ENCODE assay signal across 1 cellular context in genomic region chr2:164792316-164793127, GRCh38.
TF ChIP-seq lines count a peak whose summit lies in the region.

No MANE protein-coding gene starts in this region.

TF ChIP-seq in HepG2, 621 proteins besides CTCF, POLR2A, EP300 and RAD21 (continued from another document):
- TF ChIP-seq ZNF660 (CRISPR knock-in tag; IDR thresholded peaks at IDR 0.05; ENCODE audit: borderline replicate concordance, low read depth), result no peak
- TF ChIP-seq, protein P1, sequence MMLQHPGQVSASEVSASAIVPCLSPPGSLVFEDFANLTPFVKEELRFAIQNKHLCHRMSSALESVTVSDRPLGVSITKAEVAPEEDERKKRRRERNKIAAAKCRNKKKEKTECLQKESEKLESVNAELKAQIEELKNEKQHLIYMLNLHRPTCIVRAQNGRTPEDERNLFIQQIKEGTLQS (CRISPR knock-in tag; IDR thresholded peaks at IDR 0.05), result no peak
- TF ChIP-seq YEATS4 (CRISPR knock-in tag; IDR thresholded peaks at IDR 0.05; ENCODE audit: borderline replicate concordance), result no peak
- no peak for TF ChIP-seq ZNF329 (CRISPR knock-in tag; IDR thresholded peaks at IDR 0.05; ENCODE audit: low read depth)
- TF ChIP-seq ZSCAN21 (CRISPR knock-in tag; IDR thresholded peaks at IDR 0.05; ENCODE audit: borderline replicate concordance), result no peak
- TF ChIP-seq ERF (CRISPR knock-in tag; IDR thresholded peaks at IDR 0.05), result no peak
- TF ChIP-seq SIN3A (IDR thresholded peaks at IDR 0.05; ENCODE audit: borderline replicate concordance, low read depth, low read length), result no peak
- TF ChIP-seq KAT8 (CRISPR knock-in tag; IDR thresholded peaks at IDR 0.05), result no peak
- peak; percentile 81 for TF ChIP-seq ZNF121 (CRISPR knock-in tag; IDR thresholded peaks at IDR 0.05)
- no peak for TF ChIP-seq GTF3A (CRISPR knock-in tag; conservative IDR thresholded peaks at IDR 0.05)
- peak; percentile 68 to 82 for TF ChIP-seq MAFK (conservative IDR thresholded peaks at IDR 0.05 in 1 of 2, IDR thresholded peaks at IDR 0.05 in 1 of 2; ENCODE audit: low read length in 2 of 2)
- TF ChIP-seq BRD4 (CRISPR knock-in tag; IDR thresholded peaks at IDR 0.05), result no peak
- TF ChIP-seq DMAP1 (CRISPR knock-in tag; IDR thresholded peaks at IDR 0.05), result no peak
- TF ChIP-seq, protein P2, sequence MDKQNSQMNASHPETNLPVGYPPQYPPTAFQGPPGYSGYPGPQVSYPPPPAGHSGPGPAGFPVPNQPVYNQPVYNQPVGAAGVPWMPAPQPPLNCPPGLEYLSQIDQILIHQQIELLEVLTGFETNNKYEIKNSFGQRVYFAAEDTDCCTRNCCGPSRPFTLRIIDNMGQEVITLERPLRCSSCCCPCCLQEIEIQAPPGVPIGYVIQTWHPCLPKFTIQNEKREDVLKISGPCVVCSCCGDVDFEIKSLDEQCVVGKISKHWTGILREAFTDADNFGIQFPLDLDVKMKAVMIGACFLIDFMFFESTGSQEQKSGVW (CRISPR knock-in tag; IDR thresholded peaks at IDR 0.05; ENCODE audit: borderline replicate concordance), result no peak
- TF ChIP-seq ATRX (CRISPR knock-in tag; IDR thresholded peaks at IDR 0.05; ENCODE audit: borderline replicate concordance), result no peak
- no peak for TF ChIP-seq NFYB (CRISPR knock-in tag; IDR thresholded peaks at IDR 0.05)
- TF ChIP-seq TBX2 (CRISPR knock-in tag; IDR thresholded peaks at IDR 0.05; ENCODE audit: borderline replicate concordance), result no peak
- TF ChIP-seq XRCC5 (optimal IDR thresholded peaks at IDR 0.05; ENCODE audit: low read length), result no peak
- TF ChIP-seq ZNF598 (CRISPR knock-in tag; IDR thresholded peaks at IDR 0.05; ENCODE audit: borderline replicate concordance), result no peak
- no peak for TF ChIP-seq ARID2 (CRISPR knock-in tag; IDR thresholded peaks at IDR 0.05; ENCODE audit: borderline replicate concordance)
- no peak for TF ChIP-seq ZNF780A (CRISPR knock-in tag; IDR thresholded peaks at IDR 0.05)
- no peak for TF ChIP-seq GFI1 (CRISPR knock-in tag; IDR thresholded peaks at IDR 0.05; ENCODE audit: borderline replicate concordance)
- TF ChIP-seq MAFF (IDR thresholded peaks at IDR 0.05; ENCODE audit: low read depth, low read length), result peak; percentile 73
- no peak for TF ChIP-seq ZNF207 (IDR thresholded peaks at IDR 0.05; ENCODE audit: borderline replicate concordance)
- no peak for TF ChIP-seq ZNF34 (CRISPR knock-in tag; IDR thresholded peaks at IDR 0.05; ENCODE audit: borderline replicate concordance)
- TF ChIP-seq ZNF460 (CRISPR knock-in tag; IDR thresholded peaks at IDR 0.05; ENCODE audit: borderline replicate concordance), result 0 out of 2 replicates have a peak, but pooled peaks have one; percentile 12
